ENCODE assay signal across 24 cellular contexts in genomic region chr7:119028736-119029135, GRCh38.
"Had no signal": no experiment of that assay in that cellular context is flagged by ENCODE, and none has a peak within 500 bp of the region (broad histone marks: within the 10 kb centered on the region; RNA-seq: fewer than 3 reads in every experiment).

No MANE protein-coding gene starts in this region.

- H3K27ac ChIP-seq: colonic mucosa, coronary artery, epithelial cell of prostate, esophagus muscularis mucosa, esophagus squamous epithelium, foreskin keratinocyte, gastrocnemius medialis, gastroesophageal sphincter, heart left ventricle, heart right ventricle had no signal

- H3K4me3 ChIP-seq: colonic mucosa, coronary artery, dorsolateral prefrontal cortex, esophagus muscularis mucosa, esophagus squamous epithelium, gastrocnemius medialis, gastroesophageal sphincter, heart left ventricle, heart right ventricle had no signal

- H3K27me3 ChIP-seq: colonic mucosa, dorsolateral prefrontal cortex, esophagus muscularis mucosa, esophagus squamous epithelium, foreskin keratinocyte, gastrocnemius medialis, gastroesophageal sphincter, heart left ventricle, heart right ventricle had no signal

- ATAC-seq: effector memory CD8-positive, alpha-beta T cell; esophagus mucosa; foreskin keratinocyte; gastrocnemius medialis; gastroesophageal sphincter; heart left ventricle; heart right ventricle had no signal

- DNase-seq: colonic mucosa; cortex of kidney; dermis blood vessel endothelial cell; dorsolateral prefrontal cortex; effector CD4-positive, alpha-beta T cell; effector CD8-positive, alpha-beta T cell; effector memory CD4-positive, alpha-beta T cell; effector memory CD8-positive, alpha-beta T cell; endodermal cell; erythroblast; esophagus squamous epithelium; foreskin fibroblast; foreskin keratinocyte; foreskin melanocyte; gastrocnemius medialis; glutamatergic neuron; head of caudate nucleus; heart left ventricle; heart right ventricle had no signal

- H3K9me3 ChIP-seq: colonic mucosa, esophagus squamous epithelium, gastrocnemius medialis, gastroesophageal sphincter had no signal

- H3K36me3 ChIP-seq: colonic mucosa, esophagus muscularis mucosa, esophagus squamous epithelium, gastrocnemius medialis, gastroesophageal sphincter, heart left ventricle, heart right ventricle had no signal

- H3K4me1 ChIP-seq: colonic mucosa, esophagus muscularis mucosa, esophagus squamous epithelium, foreskin keratinocyte, gastrocnemius medialis, gastroesophageal sphincter, heart left ventricle, heart right ventricle had no signal
